In the genomic region with DNA sequence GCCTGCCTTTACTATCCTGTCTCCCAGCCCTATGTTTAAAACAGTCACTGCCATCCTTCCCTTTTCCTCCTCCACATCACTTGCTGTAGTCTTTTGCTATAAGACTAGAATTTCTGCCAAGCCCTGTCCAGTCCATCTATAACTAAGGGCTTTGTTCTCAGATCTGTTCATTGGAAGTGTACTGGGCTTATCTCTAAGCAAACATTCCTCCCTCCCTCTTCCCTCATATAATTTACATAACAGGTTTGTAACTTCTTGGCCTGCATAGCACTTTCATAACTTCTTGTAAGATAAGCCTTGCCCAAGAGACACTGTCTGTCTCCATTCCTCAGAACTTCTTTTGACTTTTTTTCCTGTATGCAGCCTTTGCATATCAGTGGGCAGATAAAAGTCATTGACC, we compare ENCODE assay signal across 18 cellular contexts. TPM values are rescaled to one million over a fixed set of nuclear protein-coding genes. Genes with fewer than 3 reads are reported as not detected.
DNase-seq lines count a peak whose midpoint lies in the region; ATAC-seq, FAIRE-seq and TF ChIP-seq lines count a peak whose summit lies in the region.
"Had no signal": no experiment of that assay in that cellular context is flagged by ENCODE, and none has a peak within 500 bp of the region (broad histone marks: within the 10 kb centered on the region; RNA-seq: fewer than 3 reads in every experiment).

No MANE protein-coding gene starts in this region.

- H3K36me3 ChIP-seq in adrenal gland (replicated peaks in 1 of 2), result no peaks in the 10 kb centered on the region
- H3K36me3 ChIP-seq in pancreas, result no peaks in the 10 kb centered on the region

- no peak overlapping the region for H3K4me3 Mint-ChIP-seq in activated T-helper 1 cell treated with anti-CD3 and anti-CD28 coated beads, Interleukin-12 subunit alpha, Interleukin-12 subunit beta, Interleukin-2, Interleukin-4 antibody, amounts not matched to agents 30 ng/mL and 10 ng/mL and 1 ng/mL, durations not matched to agents 14 hours and 24 hours and 36 hours
- H3K4me3 Mint-ChIP-seq: brain had no signal

- peak; percentile 65 for DNase-seq in COLO829 (ENCODE audit: low spot score)
- DNase-seq in adrenal gland, result peak in 1 of 7 donors; percentile 21
- DNase-seq in left ventricle myocardium superior, result no peak
- peak in 3 of 6 donors; percentile 20 to 26 (median 21) for DNase-seq in pancreas
- no peak for DNase-seq in DMS114 treated with DMSO at 0.1 percent for 48 hours (lab: John Stamatoyannopoulos, UW; ENCODE audit: unreplicated experiment)
- DNase-seq in activated T-helper 1 cell treated with anti-CD3 and anti-CD28 coated beads, Interleukin-12 subunit alpha, Interleukin-12 subunit beta, Interleukin-2, Interleukin-4 antibody, amounts not matched to agents 30 ng/mL and 10 ng/mL and 1 ng/mL, durations not matched to agents 14 hours and 24 hours and 36 hours (ENCODE audit: low spot score), result no peak
- no peak for DNase-seq in anterior cingulate cortex (lab: John Stamatoyannopoulos, UW)
- DNase-seq: ACHN; activated gamma-delta T cell; COR-L47; effector CD4-positive, alpha-beta T cell; GF-D8; NCI-H1417 treated with DMSO at 0.1 percent for 48 hours; posterior cingulate gyrus had no signal

- TF ChIP-seq CTCF in adrenal gland (IDR thresholded peaks at IDR 0.05) (no peak), pancreas (IDR thresholded peaks at IDR 0.05) (no peak)

- TF ChIP-seq POLR2A in adrenal gland (IDR thresholded peaks at IDR 0.05), result no peak

- H3K27ac ChIP-seq in adrenal gland, result peak overlapping the region in 3 of 5 donors; percentile 27 to 51 (median 33)
- peak overlapping the region in 2 of 4 donors; percentile 11 to 69 for H3K27ac ChIP-seq in pancreas
- H3K27ac ChIP-seq: foreskin keratinocyte, SK-N-MC had no signal

- peaks cover 21% of the 10 kb centered on the region for H3K9me3 Mint-ChIP-seq in activated T-helper 1 cell treated with anti-CD3 and anti-CD28 coated beads, Interleukin-12 subunit alpha, Interleukin-12 subunit beta, Interleukin-2, Interleukin-4 antibody, amounts not matched to agents 30 ng/mL and 10 ng/mL and 1 ng/mL, durations not matched to agents 14 hours and 24 hours and 36 hours

- H3K4me3 ChIP-seq in adrenal gland, result no peak overlapping the region
- H3K4me3 ChIP-seq in pancreas, result no peak overlapping the region
- H3K4me3 ChIP-seq: SK-N-MC had no signal

- H3K27me3 Mint-ChIP-seq in activated T-helper 1 cell treated with anti-CD3 and anti-CD28 coated beads, Interleukin-12 subunit alpha, Interleukin-12 subunit beta, Interleukin-2, Interleukin-4 antibody, amounts not matched to agents 30 ng/mL and 10 ng/mL and 1 ng/mL, durations not matched to agents 14 hours and 24 hours and 36 hours (ENCODE audit: insufficient read depth), result peaks cover 7% of the 10 kb centered on the region

- FAIRE-seq in pancreas (lab: Jason Lieb, UNC), result peak; percentile 70

- H3K27me3 ChIP-seq in adrenal gland, result no peaks in the 10 kb centered on the region
- no peaks in the 10 kb centered on the region for H3K27me3 ChIP-seq in pancreas
- H3K27me3 ChIP-seq: foreskin keratinocyte had no signal

- H3K27ac Mint-ChIP-seq in activated T-helper 1 cell treated with anti-CD3 and anti-CD28 coated beads, Interleukin-12 subunit alpha, Interleukin-12 subunit beta, Interleukin-2, Interleukin-4 antibody, amounts not matched to agents 30 ng/mL and 10 ng/mL and 1 ng/mL, durations not matched to agents 14 hours and 24 hours and 36 hours, result no peak overlapping the region
- H3K27ac Mint-ChIP-seq: brain had no signal

- H3K9me3 ChIP-seq in adrenal gland (replicated peaks in 1 of 3) (peaks cover 0 to 8% (median 0%) of the 10 kb centered on the region in 3 donors), pancreas (no peaks in the 10 kb centered on the region)

- no peaks in the 10 kb centered on the region for H3K36me3 Mint-ChIP-seq in activated T-helper 1 cell treated with anti-CD3 and anti-CD28 coated beads, Interleukin-12 subunit alpha, Interleukin-12 subunit beta, Interleukin-2, Interleukin-4 antibody, amounts not matched to agents 30 ng/mL and 10 ng/mL and 1 ng/mL, durations not matched to agents 14 hours and 24 hours and 36 hours (ENCODE audit: low read depth)
- H3K36me3 Mint-ChIP-seq: brain had no signal

- H3K4me1 ChIP-seq in adrenal gland (replicated peaks in 1 of 2) (peaks cover 5 to 13% of the 10 kb centered on the region in 2 donors), pancreas (peaks cover 10 to 18% (median 14%) of the 10 kb centered on the region in 3 donors)
- H3K4me1 ChIP-seq: foreskin keratinocyte had no signal

- ATAC-seq in left ventricle myocardium superior (peak; percentile 88), pancreas (peak; percentile 95 to 99 (median 98)), GM19452 (IDR thresholded peaks at IDR 0.05; ENCODE audit: unreplicated experiment) (no peak)
- ATAC-seq: foreskin keratinocyte had no signal

- intact Hi-C loops in adrenal gland (cut with DNase I) (no loop called here), left ventricle myocardium superior (cut with micrococcal nuclease) (no loop called here), pancreas (cut with DNase I) (no loop called here)
- intact Hi-C loops in activated T-helper 1 cell treated with anti-CD3 and anti-CD28 coated beads, Interleukin-12 subunit alpha, Interleukin-12 subunit beta, Interleukin-2, Interleukin-4 antibody, amounts not matched to agents 30 ng/mL and 10 ng/mL and 1 ng/mL, durations not matched to agents 14 hours and 24 hours and 36 hours (cut with micrococcal nuclease), result no loop called here

- H3K4me1 Mint-ChIP-seq in activated T-helper 1 cell treated with anti-CD3 and anti-CD28 coated beads, Interleukin-12 subunit alpha, Interleukin-12 subunit beta, Interleukin-2, Interleukin-4 antibody, amounts not matched to agents 30 ng/mL and 10 ng/mL and 1 ng/mL, durations not matched to agents 14 hours and 24 hours and 36 hours (ENCODE audit: low read depth), result no peaks in the 10 kb centered on the region
- H3K4me1 Mint-ChIP-seq: brain had no signal

RNA-seq across cellular contexts. Expression of a gene that starts 16.7 kb away (rescaled TPM):
- total RNA-seq in adrenal gland (1 to 10 TPM; 2.6 to 9.4 (median 3.9) TPM), left ventricle myocardium superior (2.7 TPM), pancreas (1 to 10 TPM in 3 of 6 donors, under 1 TPM in 2, not detected in 1; 0.12 to 4.4 (median 1.0) TPM)
- polyA plus RNA-seq in adrenal gland (1 to 10 TPM; 2.6 to 8.7 (median 5.1) TPM), pancreas (1 to 10 TPM; 1.2 to 1.5 TPM)
- total RNA-seq in activated T-helper 1 cell treated with anti-CD3 and anti-CD28 coated beads, Interleukin-12 subunit alpha, Interleukin-12 subunit beta, Interleukin-2, Interleukin-4 antibody, amounts not matched to agents 30 ng/mL and 10 ng/mL and 1 ng/mL, durations not matched to agents 14 hours and 24 hours and 36 hours, result 11.2 and 13.6 TPM in 2 replicates
